ENCODE assay signal across 1 cellular context in genomic region chr11:121466063-121466794, GRCh38.
TF ChIP-seq lines count a peak whose summit lies in the region.

No MANE protein-coding gene starts in this region.

TF ChIP-seq in GM12878, 131 proteins besides CTCF, POLR2A, EP300 and RAD21 (continued from another document):
- TF ChIP-seq, protein P1, sequence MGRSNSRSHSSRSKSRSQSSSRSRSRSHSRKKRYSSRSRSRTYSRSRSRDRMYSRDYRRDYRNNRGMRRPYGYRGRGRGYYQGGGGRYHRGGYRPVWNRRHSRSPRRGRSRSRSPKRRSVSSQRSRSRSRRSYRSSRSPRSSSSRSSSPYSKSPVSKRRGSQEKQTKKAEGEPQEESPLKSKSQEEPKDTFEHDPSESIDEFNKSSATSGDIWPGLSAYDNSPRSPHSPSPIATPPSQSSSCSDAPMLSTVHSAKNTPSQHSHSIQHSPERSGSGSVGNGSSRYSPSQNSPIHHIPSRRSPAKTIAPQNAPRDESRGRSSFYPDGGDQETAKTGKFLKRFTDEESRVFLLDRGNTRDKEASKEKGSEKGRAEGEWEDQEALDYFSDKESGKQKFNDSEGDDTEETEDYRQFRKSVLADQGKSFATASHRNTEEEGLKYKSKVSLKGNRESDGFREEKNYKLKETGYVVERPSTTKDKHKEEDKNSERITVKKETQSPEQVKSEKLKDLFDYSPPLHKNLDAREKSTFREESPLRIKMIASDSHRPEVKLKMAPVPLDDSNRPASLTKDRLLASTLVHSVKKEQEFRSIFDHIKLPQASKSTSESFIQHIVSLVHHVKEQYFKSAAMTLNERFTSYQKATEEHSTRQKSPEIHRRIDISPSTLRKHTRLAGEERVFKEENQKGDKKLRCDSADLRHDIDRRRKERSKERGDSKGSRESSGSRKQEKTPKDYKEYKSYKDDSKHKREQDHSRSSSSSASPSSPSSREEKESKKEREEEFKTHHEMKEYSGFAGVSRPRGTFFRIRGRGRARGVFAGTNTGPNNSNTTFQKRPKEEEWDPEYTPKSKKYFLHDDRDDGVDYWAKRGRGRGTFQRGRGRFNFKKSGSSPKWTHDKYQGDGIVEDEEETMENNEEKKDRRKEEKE (IDR thresholded peaks at IDR 0.05): no peak
- peak; percentile 31; the same call in 1 of the 2 replicates for TF ChIP-seq EED (IDR thresholded peaks at IDR 0.05; ENCODE audit: low read depth)
- TF ChIP-seq WRNIP1 (IDR thresholded peaks at IDR 0.05; ENCODE audit: borderline replicate concordance, low read depth, low read length): no peak
- TF ChIP-seq PAX5 (IDR thresholded peaks at IDR 0.05; ENCODE audit: borderline replicate concordance, low read depth, low read length): peak; percentile 47; the same call in 1 of the 2 replicates
